ENCODE assay signal across 2 cellular contexts in the genomic region with DNA sequence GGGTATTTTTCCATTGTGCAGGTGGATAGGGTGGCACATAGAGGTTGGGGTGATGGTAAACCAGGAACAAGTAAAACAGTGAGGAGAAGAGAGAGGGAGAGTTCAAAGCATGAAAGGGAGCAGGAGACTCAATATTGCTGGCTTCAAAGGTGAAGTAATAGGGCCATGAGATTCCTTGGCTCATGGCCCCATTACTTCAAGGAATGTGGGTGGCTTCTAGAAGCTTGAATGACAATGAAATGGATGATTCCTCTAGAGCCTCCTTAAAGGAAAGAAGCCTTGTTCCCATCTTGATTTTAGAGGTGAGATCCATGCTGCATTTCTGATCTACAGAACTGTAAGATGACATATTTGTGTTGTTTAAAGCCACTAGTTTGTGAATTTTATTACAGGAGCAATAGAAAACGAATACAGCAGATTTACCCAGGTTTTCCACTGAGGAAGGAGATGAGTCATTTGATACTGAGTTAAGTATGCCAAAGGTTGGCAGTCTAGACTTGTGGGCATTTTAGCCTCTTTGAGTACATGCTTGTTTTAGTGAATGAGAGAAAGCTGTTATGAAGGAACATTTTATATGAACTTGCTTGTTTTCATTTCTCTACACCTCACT.
TF ChIP-seq lines count a peak whose summit lies in the region.

No MANE protein-coding gene starts in this region.

TF ChIP-seq in GM23338, 12 proteins besides CTCF, POLR2A, EP300 and RAD21:
- no peak for TF ChIP-seq ZNF114 (CRISPR knock-in tag; IDR thresholded peaks at IDR 0.05)
- TF ChIP-seq, protein P1, sequence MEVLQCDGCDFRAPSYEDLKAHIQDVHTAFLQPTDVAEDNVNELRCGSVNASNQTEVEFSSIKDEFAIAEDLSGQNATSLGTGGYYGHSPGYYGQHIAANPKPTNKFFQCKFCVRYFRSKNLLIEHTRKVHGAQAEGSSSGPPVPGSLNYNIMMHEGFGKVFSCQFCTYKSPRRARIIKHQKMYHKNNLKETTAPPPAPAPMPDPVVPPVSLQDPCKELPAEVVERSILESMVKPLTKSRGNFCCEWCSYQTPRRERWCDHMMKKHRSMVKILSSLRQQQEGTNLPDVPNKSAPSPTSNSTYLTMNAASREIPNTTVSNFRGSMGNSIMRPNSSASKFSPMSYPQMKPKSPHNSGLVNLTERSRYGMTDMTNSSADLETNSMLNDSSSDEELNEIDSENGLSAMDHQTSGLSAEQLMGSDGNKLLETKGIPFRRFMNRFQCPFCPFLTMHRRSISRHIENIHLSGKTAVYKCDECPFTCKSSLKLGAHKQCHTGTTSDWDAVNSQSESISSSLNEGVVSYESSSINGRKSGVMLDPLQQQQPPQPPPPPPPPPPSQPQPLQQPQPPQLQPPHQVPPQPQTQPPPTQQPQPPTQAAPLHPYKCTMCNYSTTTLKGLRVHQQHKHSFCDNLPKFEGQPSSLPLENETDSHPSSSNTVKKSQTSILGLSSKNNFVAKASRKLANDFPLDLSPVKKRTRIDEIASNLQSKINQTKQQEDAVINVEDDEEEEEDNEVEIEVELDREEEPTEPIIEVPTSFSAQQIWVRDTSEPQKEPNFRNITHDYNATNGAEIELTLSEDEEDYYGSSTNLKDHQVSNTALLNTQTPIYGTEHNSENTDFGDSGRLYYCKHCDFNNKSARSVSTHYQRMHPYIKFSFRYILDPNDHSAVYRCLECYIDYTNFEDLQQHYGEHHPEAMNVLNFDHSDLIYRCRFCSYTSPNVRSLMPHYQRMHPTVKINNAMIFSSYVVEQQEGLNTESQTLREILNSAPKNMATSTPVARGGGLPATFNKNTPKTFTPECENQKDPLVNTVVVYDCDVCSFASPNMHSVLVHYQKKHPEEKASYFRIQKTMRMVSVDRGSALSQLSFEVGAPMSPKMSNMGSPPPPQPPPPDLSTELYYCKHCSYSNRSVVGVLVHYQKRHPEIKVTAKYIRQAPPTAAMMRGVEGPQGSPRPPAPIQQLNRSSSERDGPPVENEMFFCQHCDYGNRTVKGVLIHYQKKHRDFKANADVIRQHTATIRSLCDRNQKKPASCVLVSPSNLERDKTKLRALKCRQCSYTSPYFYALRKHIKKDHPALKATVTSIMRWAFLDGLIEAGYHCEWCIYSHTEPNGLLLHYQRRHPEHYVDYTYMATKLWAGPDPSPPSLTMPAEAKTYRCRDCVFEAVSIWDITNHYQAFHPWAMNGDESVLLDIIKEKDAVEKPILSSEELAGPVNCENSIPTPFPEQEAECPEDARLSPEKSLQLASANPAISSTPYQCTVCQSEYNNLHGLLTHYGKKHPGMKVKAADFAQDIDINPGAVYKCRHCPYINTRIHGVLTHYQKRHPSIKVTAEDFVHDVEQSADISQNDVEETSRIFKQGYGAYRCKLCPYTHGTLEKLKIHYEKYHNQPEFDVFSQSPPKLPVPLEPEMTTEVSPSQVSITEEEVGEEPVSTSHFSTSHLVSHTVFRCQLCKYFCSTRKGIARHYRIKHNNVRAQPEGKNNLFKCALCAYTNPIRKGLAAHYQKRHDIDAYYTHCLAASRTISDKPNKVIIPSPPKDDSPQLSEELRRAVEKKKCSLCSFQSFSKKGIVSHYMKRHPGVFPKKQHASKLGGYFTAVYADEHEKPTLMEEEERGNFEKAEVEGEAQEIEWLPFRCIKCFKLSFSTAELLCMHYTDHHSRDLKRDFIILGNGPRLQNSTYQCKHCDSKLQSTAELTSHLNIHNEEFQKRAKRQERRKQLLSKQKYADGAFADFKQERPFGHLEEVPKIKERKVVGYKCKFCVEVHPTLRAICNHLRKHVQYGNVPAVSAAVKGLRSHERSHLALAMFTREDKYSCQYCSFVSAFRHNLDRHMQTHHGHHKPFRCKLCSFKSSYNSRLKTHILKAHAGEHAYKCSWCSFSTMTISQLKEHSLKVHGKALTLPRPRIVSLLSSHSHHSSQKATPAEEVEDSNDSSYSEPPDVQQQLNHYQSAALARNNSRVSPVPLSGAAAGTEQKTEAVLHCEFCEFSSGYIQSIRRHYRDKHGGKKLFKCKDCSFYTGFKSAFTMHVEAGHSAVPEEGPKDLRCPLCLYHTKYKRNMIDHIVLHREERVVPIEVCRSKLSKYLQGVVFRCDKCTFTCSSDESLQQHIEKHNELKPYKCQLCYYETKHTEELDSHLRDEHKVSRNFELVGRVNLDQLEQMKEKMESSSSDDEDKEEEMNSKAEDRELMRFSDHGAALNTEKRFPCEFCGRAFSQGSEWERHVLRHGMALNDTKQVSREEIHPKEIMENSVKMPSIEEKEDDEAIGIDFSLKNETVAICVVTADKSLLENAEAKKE (CRISPR knock-in tag; IDR thresholded peaks at IDR 0.05) = peak; percentile 98
TF ChIP-seq in GM23338: peak in this region for 1.

TF ChIP-seq in endothelial cell of umbilical vein, 7 proteins besides CTCF, POLR2A, EP300 and RAD21:
- peak; percentile 65 for TF ChIP-seq FOS (IDR thresholded peaks at IDR 0.05; ENCODE audit: borderline replicate concordance, insufficient read depth, low read length)
- peak; percentile 30 for TF ChIP-seq POLR2AphosphoS5 (IDR thresholded peaks at IDR 0.05; ENCODE audit: insufficient read depth, low read depth, low read length)
- no peak for TF ChIP-seq GATA2 (IDR thresholded peaks at IDR 0.05; ENCODE audit: insufficient read depth, insufficient read length, low read depth, low read length)
- TF ChIP-seq JUN (IDR thresholded peaks at IDR 0.05; ENCODE audit: borderline replicate concordance, insufficient read depth, insufficient read length, low read depth) = peak; percentile 74
- TF ChIP-seq, protein P2, sequence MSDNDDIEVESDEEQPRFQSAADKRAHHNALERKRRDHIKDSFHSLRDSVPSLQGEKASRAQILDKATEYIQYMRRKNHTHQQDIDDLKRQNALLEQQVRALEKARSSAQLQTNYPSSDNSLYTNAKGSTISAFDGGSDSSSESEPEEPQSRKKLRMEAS (IDR thresholded peaks at IDR 0.05; ENCODE audit: insufficient read depth, insufficient read length) = no peak
- TF ChIP-seq EZH2 (IDR thresholded peaks at IDR 0.05; ENCODE audit: borderline replicate concordance, low read depth, low read length, severe bottlenecking) = no peak
- no peak for TF ChIP-seq MYC (IDR thresholded peaks at IDR 0.05; ENCODE audit: low read depth, low read length)
